8 cellular contexts compared by ENCODE assay signal in the genomic region with DNA sequence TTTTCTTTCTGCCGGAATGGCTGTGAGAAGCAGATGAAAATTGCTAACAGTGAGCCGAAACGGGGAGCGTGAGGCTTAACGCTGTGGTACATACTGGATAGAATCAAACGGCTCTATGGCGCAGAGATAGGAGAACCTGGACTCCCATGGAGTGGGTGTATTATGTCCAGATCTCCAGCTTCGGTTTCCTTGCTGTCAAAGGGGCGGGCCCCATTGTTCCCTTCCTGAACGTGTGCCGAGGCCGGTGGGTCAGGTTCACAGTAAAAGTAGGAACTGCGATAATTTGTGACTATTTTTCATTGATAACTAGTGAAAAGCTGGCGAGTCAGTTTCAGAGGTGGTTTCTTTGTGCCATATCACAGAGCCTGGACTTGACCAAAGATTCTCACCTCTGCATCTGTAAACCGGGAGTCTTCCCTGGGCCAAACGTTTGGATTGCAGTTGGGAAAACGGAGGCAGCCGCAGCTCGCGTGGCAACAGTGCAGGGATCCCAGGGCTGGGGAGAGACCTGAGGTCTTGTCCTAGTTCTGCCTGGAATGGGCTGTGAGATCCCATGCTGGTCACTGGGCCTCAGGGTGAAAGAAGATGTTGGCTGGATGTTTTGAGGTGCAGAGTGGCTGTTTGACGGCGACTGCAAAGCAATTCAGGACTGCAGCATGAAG. TPM values are rescaled to one million over a fixed set of nuclear protein-coding genes. Genes with fewer than 3 reads are reported as not detected.
DNase-seq lines count a peak whose midpoint lies in the region; ATAC-seq and TF ChIP-seq lines count a peak whose summit lies in the region.

No MANE protein-coding gene starts in this region.

- H3K27ac Mint-ChIP-seq in natural killer cell treated with Interleukin-12 subunit alpha and Interleukin-12 subunit beta and Interleukin-15 and Interleukin-18, amount 100 ng/mL, for 72 hours, result peak overlapping the region; percentile 72 to 85

- peak; percentile 53 for DNase-seq in CD1c-positive myeloid dendritic cell (ENCODE audit: extremely low spot score)
- peak; percentile 26 for DNase-seq in NAMALWA (ENCODE audit: low spot score)
- DNase-seq in dorsolateral prefrontal cortex, result no peak
- no peak for DNase-seq in natural killer cell treated with Interleukin-12 subunit alpha and Interleukin-12 subunit beta and Interleukin-15 and Interleukin-18, amount 100 ng/mL, for 72 hours (ENCODE audit: low spot score)
- DNase-seq in NCI-H1436 (lab: John Stamatoyannopoulos, UW), result no peak
- DNase-seq in NK-92 (lab: John Stamatoyannopoulos, UW; ENCODE audit: unreplicated experiment), result no peak
- no peak for DNase-seq in GM19240 (ENCODE audit: insufficient read length, low spot score)
- DNase-seq in ureter (ENCODE audit: low spot score), result no peak

- H3K36me3 Mint-ChIP-seq in natural killer cell treated with Interleukin-12 subunit alpha and Interleukin-12 subunit beta and Interleukin-15 and Interleukin-18, amount 100 ng/mL, for 72 hours, result peaks cover 12% of the 10 kb centered on the region

- H3K4me3 ChIP-seq in dorsolateral prefrontal cortex, result peak overlapping the region; percentile 63 to 100 (median 98)

- no peaks in the 10 kb centered on the region for H3K9me3 Mint-ChIP-seq in natural killer cell treated with Interleukin-12 subunit alpha and Interleukin-12 subunit beta and Interleukin-15 and Interleukin-18, amount 100 ng/mL, for 72 hours

- no peak for ATAC-seq in natural killer cell treated with Interleukin-12 subunit alpha and Interleukin-12 subunit beta and Interleukin-15 and Interleukin-18, amount 100 ng/mL, for 72 hours

- H3K27ac ChIP-seq in dorsolateral prefrontal cortex, result peak overlapping the region in 49 of 59 donors; percentile 13 to 94 (median 84)

- H3K27me3 ChIP-seq in dorsolateral prefrontal cortex, result no peaks in the 10 kb centered on the region

- no peaks in the 10 kb centered on the region for H3K27me3 Mint-ChIP-seq in natural killer cell treated with Interleukin-12 subunit alpha and Interleukin-12 subunit beta and Interleukin-15 and Interleukin-18, amount 100 ng/mL, for 72 hours

- peaks cover 21 to 27% of the 10 kb centered on the region in 2 donors for H3K4me1 Mint-ChIP-seq in natural killer cell treated with Interleukin-12 subunit alpha and Interleukin-12 subunit beta and Interleukin-15 and Interleukin-18, amount 100 ng/mL, for 72 hours (ENCODE audit: low read depth in 2 of 2)

- TF ChIP-seq CTCF in dorsolateral prefrontal cortex (IDR thresholded peaks at IDR 0.05 in 54 of 56, conservative IDR thresholded peaks at IDR 0.05 in 2 of 56; ENCODE audit: low read depth in 1 of 56, partially characterized antibody in 56 of 56), result no peak

- intact Hi-C loops in dorsolateral prefrontal cortex (cut with DNase I), result loop anchor here in 1 of 2 donors (10.0 kb wide), 1 partner anchor 134 kb away; no protein-coding TSS in a partner anchor

- peak overlapping the region; percentile 91 for H3K4me3 Mint-ChIP-seq in natural killer cell treated with Interleukin-12 subunit alpha and Interleukin-12 subunit beta and Interleukin-15 and Interleukin-18, amount 100 ng/mL, for 72 hours

RNA-seq across cellular contexts. Expression of a gene that starts 0.8 kb away (rescaled TPM):
- total RNA-seq in dorsolateral prefrontal cortex (100 to 1,000 TPM; 322 to 603 (median 418) TPM), ureter (2,079 TPM)
- total RNA-seq in natural killer cell treated with Interleukin-12 subunit alpha and Interleukin-12 subunit beta and Interleukin-15 and Interleukin-18, amount 100 ng/mL, for 72 hours, result 1,000 to 10,000 TPM; 1,379 to 1,604 TPM

RNA-seq across cellular contexts. Expression of a gene that starts 11.3 kb away (rescaled TPM):
- total RNA-seq in dorsolateral prefrontal cortex, result 1 to 10 TPM in 30 of 120 experiments, under 1 TPM in 37, not detected in 53; 0.12 to 8.7 (median 0.83) TPM
- under 1 TPM; 0.57 to 0.89 TPM for total RNA-seq in natural killer cell treated with Interleukin-12 subunit alpha and Interleukin-12 subunit beta and Interleukin-15 and Interleukin-18, amount 100 ng/mL, for 72 hours
- 0.13 TPM for total RNA-seq in ureter

RNA-seq across cellular contexts. Expression of a gene that starts 12.7 kb away (rescaled TPM):
- total RNA-seq in dorsolateral prefrontal cortex (10 to 100 TPM in 55 of 120 experiments, 1 to 10 TPM in 65; 4.2 to 25.1 (median 9.5) TPM), ureter (16.8 TPM)
- total RNA-seq in natural killer cell treated with Interleukin-12 subunit alpha and Interleukin-12 subunit beta and Interleukin-15 and Interleukin-18, amount 100 ng/mL, for 72 hours, result 100 to 1,000 TPM; 184 to 195 TPM

RNA-seq across cellular contexts. Expression of a gene that starts 39.1 kb away (rescaled TPM):
- total RNA-seq in dorsolateral prefrontal cortex (1 to 10 TPM in 36 of 120 experiments, under 1 TPM in 33, not detected in 51; 0.54 to 4.2 (median 1.0) TPM), ureter (not detected)
- 10 to 100 TPM in 1 of 2 donors, 1 to 10 TPM in 1; 9.1 to 12.0 TPM for total RNA-seq in natural killer cell treated with Interleukin-12 subunit alpha and Interleukin-12 subunit beta and Interleukin-15 and Interleukin-18, amount 100 ng/mL, for 72 hours

Comparison
In these comparisons a context has a peak if more than half of its experiments do, and no peak if none do; other contexts are left out.
1. DNase-seq: peak in CD1c-positive myeloid dendritic cell (single experiment) and NAMALWA (single experiment); none in dorsolateral prefrontal cortex (0 of 10), natural killer cell treated with Interleukin-12 subunit alpha and Interleukin-12 subunit beta and Interleukin-15 and Interleukin-18, amount 100 ng/mL, for 72 hours (single experiment), NCI-H1436 (single experiment), NK-92 (single experiment), GM19240 (single experiment) and ureter (single experiment).
2. RNA of a gene that starts 12.7 kb away (total RNA-seq): 184 to 195 TPM in natural killer cell treated with Interleukin-12 subunit alpha and Interleukin-12 subunit beta and Interleukin-15 and Interleukin-18, amount 100 ng/mL, for 72 hours; 16.8 TPM in ureter (single experiment) and 4.2 to 25.1 TPM in dorsolateral prefrontal cortex; every median in the first group is over 4 times any median in the second.